Comparison of ENCODE assay signal across 9 cellular contexts in the genomic region with DNA sequence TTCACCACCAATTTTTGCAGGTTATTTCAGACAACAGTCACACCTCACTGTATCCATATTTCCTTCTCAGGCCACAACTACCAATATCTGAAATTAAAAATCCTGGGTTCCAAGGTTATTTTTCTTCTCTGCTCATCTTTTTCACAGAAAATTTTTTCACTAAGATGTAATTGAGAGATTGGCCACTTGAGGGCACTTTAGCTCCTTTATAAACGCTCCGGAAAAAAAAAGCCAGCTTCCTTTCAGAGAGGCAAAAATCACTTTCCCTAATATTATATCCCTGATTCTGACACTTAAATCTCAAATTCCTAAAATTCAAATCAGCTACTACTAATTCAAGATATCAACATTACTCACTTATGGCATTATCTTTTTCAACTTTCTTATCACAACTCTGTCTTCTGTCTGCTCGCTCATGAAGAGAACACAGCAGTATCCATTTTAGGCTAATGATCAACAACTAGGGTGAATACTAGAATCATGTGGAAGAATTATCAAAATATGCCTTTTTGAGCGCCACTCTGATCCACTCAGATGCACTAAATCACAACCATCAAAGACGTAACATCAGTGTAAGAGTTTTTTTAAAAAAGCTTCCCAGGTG.
DNase-seq lines count a peak whose midpoint lies in the region; ATAC-seq, FAIRE-seq and TF ChIP-seq lines count a peak whose summit lies in the region.
"Had no signal": no experiment of that assay in that cellular context is flagged by ENCODE, and none has a peak within 500 bp of the region (broad histone marks: within the 10 kb centered on the region; RNA-seq: fewer than 3 reads in every experiment).

No MANE protein-coding gene starts in this region.

- H3K9me3 Mint-ChIP-seq in chondrocyte (ENCODE audit: low read depth), result no peaks in the 10 kb centered on the region

- no peak for ATAC-seq in GM21576 (IDR thresholded peaks at IDR 0.05; ENCODE audit: unreplicated experiment)
- no peak for ATAC-seq in HG03565 (IDR thresholded peaks at IDR 0.05; ENCODE audit: unreplicated experiment)

- no peak overlapping the region for H3K27ac Mint-ChIP-seq in chondrocyte (ENCODE audit: unreplicated experiment)

- FAIRE-seq in GM18507 (lab: Jason Lieb, UNC), result peak; percentile 81
- FAIRE-seq: colon had no signal

- TF ChIP-seq CTCF in chondrocyte (IDR thresholded peaks at IDR 0.05), result peak; percentile 90

- DNase-seq in AG20443 (ENCODE audit: low spot score) (peak; percentile 46), GM18507 (ENCODE audit: extremely low spot score, insufficient read length, low read depth) (peak; percentile 4), NCI-H774 (lab: John Stamatoyannopoulos, UW) (peak; percentile 63), chondrocyte (ENCODE audit: low spot score) (no peak), myocyte (ENCODE audit: low read depth) (peak; percentile 66)
- no peak for DNase-seq in activated CD4-positive, alpha-beta T cell treated with anti-CD3 and anti-CD28 coated beads, Interleukin-2, amount 50 U/mL, for 48 hours

- no peak overlapping the region for H3K4me3 Mint-ChIP-seq in chondrocyte (ENCODE audit: unreplicated experiment)

- peaks cover 6% of the 10 kb centered on the region for H3K27me3 Mint-ChIP-seq in chondrocyte (ENCODE audit: low read depth)

- H3K36me3 Mint-ChIP-seq in chondrocyte (ENCODE audit: low read depth), result no peaks in the 10 kb centered on the region

- peaks cover 4% of the 10 kb centered on the region for H3K4me1 Mint-ChIP-seq in chondrocyte (ENCODE audit: low read depth)

Comparison
In these comparisons a context has a peak if more than half of its experiments do, and no peak if none do; other contexts are left out.
1. DNase-seq: peak in AG20443 (single experiment), GM18507 (single experiment), NCI-H774 (single experiment) and myocyte (single experiment); none in chondrocyte (single experiment) and activated CD4-positive, alpha-beta T cell treated with anti-CD3 and anti-CD28 coated beads, Interleukin-2, amount 50 U/mL, for 48 hours (0 of 2).